1 cellular context compared by ENCODE assay signal in genomic region chr1:169031566-169032224, GRCh38.
TF ChIP-seq lines count a peak whose summit lies in the region.

No MANE protein-coding gene starts in this region.

TF ChIP-seq in K562, 482 proteins besides CTCF, POLR2A, EP300 and RAD21 (continued from another document):
- peak; percentile 95 for TF ChIP-seq ZNF512 (tag; IDR thresholded peaks at IDR 0.05)
- no peak for TF ChIP-seq HLTF (IDR thresholded peaks at IDR 0.05)
- no peak for TF ChIP-seq ZBTB1 (CRISPR knock-in tag; IDR thresholded peaks at IDR 0.05; ENCODE audit: borderline replicate concordance, low read depth)
TF ChIP-seq in K562: peak in this region for 1.
